In genomic region chr11:64255135-64256128, GRCh38 we compare ENCODE assay signal across 20 cellular contexts. TPM values are rescaled to one million over a fixed set of nuclear protein-coding genes. Genes with fewer than 3 reads are reported as not detected.
DNase-seq lines count a peak whose midpoint lies in the region; ATAC-seq, FAIRE-seq and TF ChIP-seq lines count a peak whose summit lies in the region.
"Had no signal": no experiment of that assay in that cellular context is flagged by ENCODE, and none has a peak within 500 bp of the region (broad histone marks: within the 10 kb centered on the region; RNA-seq: fewer than 3 reads in every experiment).

No MANE protein-coding gene starts in this region.

- CTCF ChIA-PET in SK-N-SH (lab: Yijun Ruan, JAX): interaction anchor here (0.7 to 1.5 kb wide), 3 partner anchors 11 to 49 kb away, joined by 3 to 4 read pairs (median 4); no protein-coding TSS in a partner anchor

- H2AFZ ChIP-seq in SK-N-SH (ENCODE audit: low read depth) (no peak overlapping the region), parathyroid adenoma (no peak overlapping the region)

- no peak overlapping the region for H3K4me2 ChIP-seq in SK-N-SH
- H3K4me2 ChIP-seq in parathyroid adenoma (ENCODE audit: low read length): no peak overlapping the region
- H3K4me2 ChIP-seq: A549 had no signal

- H3K4me1 ChIP-seq in SK-N-SH (ENCODE audit: control insufficient read depth in 1 of 2, insufficient read depth in 2 of 2, low read depth in 1 of 2, low read length in 1 of 2) (peaks cover 10 to 23% of the 10 kb centered on the region in 2 experiments; a peak in 2 of 4 replicates), parathyroid adenoma (peaks cover 23% of the 10 kb centered on the region)

- POLR2A ChIA-PET in SK-N-SH (lab: Yijun Ruan, JAX): interaction anchor here (0.5 to 1.0 kb wide), 2 partner anchors 9 to 11 kb away, joined by 3 to 4 read pairs; no protein-coding TSS in a partner anchor

- no peak for ATAC-seq in SK-N-SH treated with all-trans-retinoic acid at 6 μM for 48 hours
- no peak for ATAC-seq in HG03159 (IDR thresholded peaks at IDR 0.05; ENCODE audit: unreplicated experiment)
- ATAC-seq in left colon: no peak
- ATAC-seq: A549 had no signal

- H3K9ac ChIP-seq in SK-N-SH (no peak overlapping the region), parathyroid adenoma (no peak overlapping the region)

- peaks cover 20 to 34% of the 10 kb centered on the region in 2 experiments for H3K36me3 ChIP-seq in SK-N-SH (replicated peaks in 1 of 2; ENCODE audit: control insufficient read depth in 1 of 2, insufficient read depth in 2 of 2, low read length in 1 of 2)
- H3K36me3 ChIP-seq in bronchial epithelial cell (ENCODE audit: control insufficient read depth, insufficient read depth, low read length): peaks cover 44% of the 10 kb centered on the region
- H3K36me3 ChIP-seq in parathyroid adenoma (ENCODE audit: control insufficient read depth, insufficient read depth, low read length): no peaks in the 10 kb centered on the region

- FAIRE-seq in bronchial epithelial cell (lab: Jason Lieb, UNC): peak; percentile 36
- FAIRE-seq: A549, D721Med, GM12892, GM18507, H1 had no signal

- TF ChIP-seq EP300 in SK-N-SH (IDR thresholded peaks at IDR 0.05; ENCODE audit: borderline replicate concordance in 1 of 2, low read depth in 1 of 2, low read length in 1 of 2): no peak

- H3K4me3 ChIP-seq in SK-N-SH (ENCODE audit: low read depth in 2 of 2, low read length in 1 of 2): no peak overlapping the region
- no peak overlapping the region for H3K4me3 ChIP-seq in bronchial epithelial cell (ENCODE audit: low read depth, low read length)
- no peak overlapping the region for H3K4me3 ChIP-seq in parathyroid adenoma (ENCODE audit: low read depth, low read length)
- H3K4me3 ChIP-seq: A549 had no signal

- H3K9me3 ChIP-seq in SK-N-SH: no peaks in the 10 kb centered on the region
- H3K9me3 ChIP-seq in parathyroid adenoma (ENCODE audit: control insufficient read depth, low read length): no peaks in the 10 kb centered on the region
- H3K9me3 ChIP-seq: A549, Caco-2 had no signal

- intact Hi-C loops in left colon (cut with DNase I, micrococcal nuclease): no loop called here

- no peak for TF ChIP-seq RAD21 in SK-N-SH (IDR thresholded peaks at IDR 0.05; ENCODE audit: low read length)

- peak; percentile 16 for DNase-seq in SK-N-SH
- no peak for DNase-seq in bronchial epithelial cell (ENCODE audit: low read depth)
- no peak for DNase-seq in DMS153 treated with DMSO at 0.1 percent for 48 hours (lab: John Stamatoyannopoulos, UW; ENCODE audit: unreplicated experiment)
- DNase-seq in left colon: no peak
- DNase-seq: AML-193; Caco-2; CD4-positive, alpha-beta T cell; DMS79; GDM1; H9 had no signal

- H3K27me3 ChIP-seq in SK-N-SH (ENCODE audit: insufficient read depth) (no peaks in the 10 kb centered on the region), bronchial epithelial cell (ENCODE audit: control insufficient read depth, insufficient read depth, low read length) (no peaks in the 10 kb centered on the region), parathyroid adenoma (ENCODE audit: control insufficient read depth, insufficient read depth, low read length) (no peaks in the 10 kb centered on the region)

- H3F3A ChIP-seq in SK-N-SH (replicated peaks; ENCODE audit: insufficient read depth): peaks cover 3% of the 10 kb centered on the region

- peaks cover 14% of the 10 kb centered on the region for H4K20me1 ChIP-seq in SK-N-SH (ENCODE audit: insufficient read depth)

- H3K79me2 ChIP-seq in SK-N-SH (ENCODE audit: insufficient read depth) (peaks cover 30% of the 10 kb centered on the region), parathyroid adenoma (no peaks in the 10 kb centered on the region)

- no peaks in the 10 kb centered on the region for H3K9me2 ChIP-seq in SK-N-SH

- WGBS in SK-N-SH (ENCODE audit: low lambda C conversion rate): 97% methylated on average over 13 of the region's 35 CpGs

- no peak overlapping the region for H3K27ac ChIP-seq in SK-N-SH (ENCODE audit: low read depth in 2 of 2, low read length in 1 of 2)
- peak overlapping the region; percentile 15 for H3K27ac ChIP-seq in parathyroid adenoma
- H3K27ac ChIP-seq: 22Rv1, A549, C4-2B had no signal

- no peak for TF ChIP-seq CTCF in SK-N-SH (IDR thresholded peaks at IDR 0.05)
- TF ChIP-seq CTCF in bronchial epithelial cell (IDR thresholded peaks at IDR 0.05; ENCODE audit: insufficient read depth, low read length, severe bottlenecking): no peak
- TF ChIP-seq CTCF in parathyroid adenoma (IDR thresholded peaks at IDR 0.05): no peak

TF ChIP-seq in SK-N-SH, 30 proteins besides CTCF, POLR2A, EP300 and RAD21:
- no peak for TF ChIP-seq MAX (IDR thresholded peaks at IDR 0.05; ENCODE audit: low read depth)
- no peak for TF ChIP-seq IRF3 (IDR thresholded peaks at IDR 0.05; ENCODE audit: low read depth, low read length)
- TF ChIP-seq FOSL2 (IDR thresholded peaks at IDR 0.05; ENCODE audit: borderline replicate concordance, low read depth): no peak
- TF ChIP-seq EZH2phosphoT487 (IDR thresholded peaks at IDR 0.05; ENCODE audit: borderline replicate concordance, low read depth): no peak

TF ChIP-seq in SK-N-SH treated with all-trans-retinoic acid at 6 μM for 48 hours, 23 proteins besides CTCF, POLR2A, EP300 and RAD21 (continues in another document):
- no peak for TF ChIP-seq ARNTL (CRISPR knock-in tag; IDR thresholded peaks at IDR 0.05; ENCODE audit: borderline replicate concordance, low read depth)
- TF ChIP-seq ZNF70 (CRISPR knock-in tag; IDR thresholded peaks at IDR 0.05): no peak
- TF ChIP-seq RARB (CRISPR knock-in tag; IDR thresholded peaks at IDR 0.05): no peak
- TF ChIP-seq ZFP30 (CRISPR knock-in tag; IDR thresholded peaks at IDR 0.05): no peak
- no peak for TF ChIP-seq TOX (CRISPR knock-in tag; IDR thresholded peaks at IDR 0.05; ENCODE audit: borderline replicate concordance)
- no peak for TF ChIP-seq ISL1 (CRISPR knock-in tag; IDR thresholded peaks at IDR 0.05)
- TF ChIP-seq BACH2 (CRISPR knock-in tag; IDR thresholded peaks at IDR 0.05; ENCODE audit: borderline replicate concordance): no peak
- TF ChIP-seq POU6F1 (CRISPR knock-in tag; IDR thresholded peaks at IDR 0.05; ENCODE audit: borderline replicate concordance, low read depth): no peak
- TF ChIP-seq PPARA (CRISPR knock-in tag; IDR thresholded peaks at IDR 0.05; ENCODE audit: borderline replicate concordance): no peak
- TF ChIP-seq SNAI2 (CRISPR knock-in tag; IDR thresholded peaks at IDR 0.05): no peak
- TF ChIP-seq OSR1 (CRISPR knock-in tag; IDR thresholded peaks at IDR 0.05): no peak
- TF ChIP-seq CSDC2 (CRISPR knock-in tag; IDR thresholded peaks at IDR 0.05): no peak
- TF ChIP-seq ZC3H10 (CRISPR knock-in tag; IDR thresholded peaks at IDR 0.05): no peak
- TF ChIP-seq TCF4 (CRISPR knock-in tag; IDR thresholded peaks at IDR 0.05; ENCODE audit: borderline replicate concordance): no peak
- no peak for TF ChIP-seq ESRRG (CRISPR knock-in tag; IDR thresholded peaks at IDR 0.05)
- no peak for TF ChIP-seq ZNF565 (CRISPR knock-in tag; conservative IDR thresholded peaks at IDR 0.05; ENCODE audit: low read depth)

RNA-seq across cellular contexts. Expression of gene PLCB3, which starts 4.1 kb away (rescaled TPM):
- 26.8 and 30.4 TPM in 2 replicates for polyA plus RNA-seq in SK-N-SH (2012; rRNA removed)
- 13.3 and 18.8 TPM in 2 replicates for polyA plus RNA-seq in SK-N-SH (2012; cell fraction: cytosol; rRNA removed)
- polyA plus RNA-seq in SK-N-SH (2012; cell fraction: nucleus; rRNA removed): 75.4 and 83.0 TPM in 2 replicates
- total RNA-seq in bronchial epithelial cell: 20.8 and 33.3 TPM in 2 replicates
- 10 to 100 TPM; 69.9 to 92.2 TPM for total RNA-seq in left colon

RNA-seq across cellular contexts. Expression of gene PPP1R14B, which starts 8.7 kb away (rescaled TPM):
- polyA plus RNA-seq in SK-N-SH (2012; rRNA removed): 373 and 523 TPM in 2 replicates
- 330 and 374 TPM in 2 replicates for polyA plus RNA-seq in SK-N-SH (2012; cell fraction: cytosol; rRNA removed)
- polyA plus RNA-seq in SK-N-SH (2012; cell fraction: nucleus; rRNA removed): 234 and 283 TPM in 2 replicates
- total RNA-seq in bronchial epithelial cell (392 and 481 TPM in 2 replicates), left colon (100 to 1,000 TPM in 1 of 2 donors, 10 to 100 TPM in 1; 96.2 to 147 TPM)

RNA-seq across cellular contexts. Expression of gene FKBP2, which starts 14.5 kb away (rescaled TPM):
- polyA plus RNA-seq in SK-N-SH (2012; rRNA removed): 84.8 and 127 TPM in 2 replicates
- 87.0 and 100 TPM in 2 replicates for polyA plus RNA-seq in SK-N-SH (2012; cell fraction: cytosol; rRNA removed)
- 96.5 and 148 TPM in 2 replicates for polyA plus RNA-seq in SK-N-SH (2012; cell fraction: nucleus; rRNA removed)
- total RNA-seq in bronchial epithelial cell (45.0 and 91.1 TPM in 2 replicates), left colon (100 to 1,000 TPM in 1 of 2 donors, 10 to 100 TPM in 1; 78.5 to 104 TPM)

RNA-seq across cellular contexts. Expression of gene VEGFB, which starts 21.0 kb away (rescaled TPM):
- polyA plus RNA-seq in SK-N-SH (2012; rRNA removed): 16.3 and 29.9 TPM in 2 replicates
- polyA plus RNA-seq in SK-N-SH (2012; cell fraction: cytosol; rRNA removed): 31.2 and 40.8 TPM in 2 replicates
- 39.6 and 40.1 TPM in 2 replicates for polyA plus RNA-seq in SK-N-SH (2012; cell fraction: nucleus; rRNA removed)
- 6.7 and 12.4 TPM in 2 replicates for total RNA-seq in bronchial epithelial cell
- 10 to 100 TPM; 40.8 to 68.8 TPM for total RNA-seq in left colon

RNA-seq across cellular contexts. Expression of gene DNAJC4, which starts 25.1 kb away (rescaled TPM):
- polyA plus RNA-seq in SK-N-SH (2012; rRNA removed): 46.9 and 52.1 TPM in 2 replicates
- polyA plus RNA-seq in SK-N-SH (2012; cell fraction: cytosol; rRNA removed): 18.5 and 31.6 TPM in 2 replicates
- polyA plus RNA-seq in SK-N-SH (2012; cell fraction: nucleus; rRNA removed): 68.2 and 78.5 TPM in 2 replicates
- total RNA-seq in bronchial epithelial cell: 3.4 and 10.1 TPM in 2 replicates
- 10 to 100 TPM; 54.8 to 60.6 TPM for total RNA-seq in left colon
